ENCODE assay signal across 8 cellular contexts in the genomic region with DNA sequence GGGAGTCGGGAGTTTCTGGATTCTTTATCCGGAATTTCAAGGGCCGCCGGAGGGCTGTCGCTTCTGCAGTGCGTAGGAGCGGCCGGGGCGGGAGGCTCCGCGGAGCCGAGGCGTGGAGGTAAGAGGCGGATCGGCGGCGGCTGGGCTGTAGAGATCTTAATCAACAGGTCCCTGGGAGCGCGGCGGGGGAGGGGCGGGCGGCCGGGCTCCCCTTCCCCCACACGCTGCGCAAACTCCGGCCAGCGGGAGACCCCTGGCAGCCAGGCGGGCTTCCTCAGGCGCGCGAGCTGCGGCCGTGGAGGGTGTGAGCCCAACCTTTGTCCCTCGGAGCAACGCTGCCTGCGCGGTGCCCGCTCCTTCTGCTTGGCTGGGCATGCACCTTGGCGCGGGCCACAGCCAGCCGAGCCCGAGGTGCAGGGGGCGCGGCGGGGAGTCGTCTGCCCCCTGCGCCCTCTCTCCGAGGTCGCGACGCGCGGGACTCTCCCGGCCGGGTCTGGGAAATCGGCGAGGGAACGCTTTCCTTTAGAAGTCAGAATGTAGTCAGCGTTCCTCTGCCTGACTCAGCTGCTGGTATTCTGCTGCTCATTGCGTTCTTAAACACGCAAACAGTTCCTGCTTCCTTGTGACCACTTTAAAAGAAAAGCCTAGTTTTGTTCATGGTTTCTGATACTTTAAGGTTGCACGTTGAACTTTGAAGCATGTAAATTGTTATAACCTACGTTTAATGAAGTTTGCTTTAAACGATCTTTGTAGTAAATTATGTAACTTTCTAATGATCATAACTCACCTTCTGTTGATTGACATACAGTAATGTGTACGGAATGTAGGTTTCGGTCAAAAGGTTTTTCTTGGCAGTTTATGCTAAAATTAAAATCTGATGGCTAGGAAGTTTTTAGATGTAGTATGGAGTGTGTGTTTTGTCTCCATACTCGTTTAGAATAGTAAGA. TPM values are rescaled to one million over a fixed set of nuclear protein-coding genes. Genes with fewer than 3 reads are reported as not detected.
DNase-seq lines count a peak whose midpoint lies in the region; ATAC-seq and TF ChIP-seq lines count a peak whose summit lies in the region.

A gene (plus strand): TSS at position 20 of the 947 bp plus-strand sequence. CDS start 37,736 bp downstream, outside the sequence.

- H3K36me3 ChIP-seq in HAP-1 (replicated peaks) (no peaks in the 10 kb centered on the region), esophagus muscularis mucosa (no peaks in the 10 kb centered on the region)

- intact Hi-C loops in activated CD4-positive, alpha-beta T cell treated with anti-CD3 and anti-CD28 coated beads for 36 hours (cut with DNase I, micrococcal nuclease) = loop anchor here (1.0 to 10.0 kb wide), 12 partner anchors 52 to 1551 kb away; a partner anchor contains a TSS
- intact Hi-C loops in activated B cell treated with CpG ODN at 0.5 μM for 24 hours (cut with micrococcal nuclease) = loop anchor here (1.0 to 5.0 kb wide), 4 partner anchors 119 to 1911 kb away; a partner anchor contains a TSS
- intact Hi-C loops in esophagus muscularis mucosa (cut with DNase I) = no loop called here

- H3K36me3 Mint-ChIP-seq in activated CD4-positive, alpha-beta T cell treated with anti-CD3 and anti-CD28 coated beads for 36 hours (ENCODE audit: low read depth) = no peaks in the 10 kb centered on the region
- no peaks in the 10 kb centered on the region for H3K36me3 Mint-ChIP-seq in activated B cell treated with CpG ODN at 0.5 μM for 24 hours (ENCODE audit: low read depth)

- peak; percentile 63 for ATAC-seq in activated CD4-positive, alpha-beta T cell treated with anti-CD3 and anti-CD28 coated beads for 36 hours
- ATAC-seq in activated B cell treated with CpG ODN at 0.5 μM for 24 hours (ENCODE audit: low read depth) = peak; percentile 53

- H3K27ac Mint-ChIP-seq in activated CD4-positive, alpha-beta T cell treated with anti-CD3 and anti-CD28 coated beads for 36 hours = peak within 1 kb of the TSS; percentile 83
- peak within 1 kb of the TSS; percentile 81 for H3K27ac Mint-ChIP-seq in activated B cell treated with CpG ODN at 0.5 μM for 24 hours

- no peaks in the 10 kb centered on the region for H3K27me3 ChIP-seq in HAP-1 (ENCODE audit: low read depth)
- H3K27me3 ChIP-seq in esophagus muscularis mucosa = no peaks in the 10 kb centered on the region

- no peak for TF ChIP-seq EP300 in esophagus muscularis mucosa (IDR thresholded peaks at IDR 0.05)

- H3K9me3 Mint-ChIP-seq in activated CD4-positive, alpha-beta T cell treated with anti-CD3 and anti-CD28 coated beads for 36 hours (ENCODE audit: low read depth) = no peaks in the 10 kb centered on the region
- no peaks in the 10 kb centered on the region for H3K9me3 Mint-ChIP-seq in activated B cell treated with CpG ODN at 0.5 μM for 24 hours

- in situ Hi-C loops in HAP-1 (cut with MboI; ENCODE audit: low sequenced_read_pairs) = no loop called here

- peak within 1 kb of the TSS; percentile 79 for H3K4me3 Mint-ChIP-seq in activated CD4-positive, alpha-beta T cell treated with anti-CD3 and anti-CD28 coated beads for 36 hours
- peak within 1 kb of the TSS; percentile 93 for H3K4me3 Mint-ChIP-seq in activated B cell treated with CpG ODN at 0.5 μM for 24 hours

- 2% methylated on average over 24 of the region's 67 CpGs for WGBS in esophagus muscularis mucosa

- H3K4me1 ChIP-seq in HAP-1 = peaks cover 11% of the 10 kb centered on the region
- peaks cover 14 to 51% (median 45%) of the 10 kb centered on the region in 4 donors for H3K4me1 ChIP-seq in esophagus muscularis mucosa

- TF ChIP-seq POLR2A in esophagus muscularis mucosa (IDR thresholded peaks at IDR 0.05; ENCODE audit: low read depth) = no peak

- DNase-seq in activated CD4-positive, alpha-beta T cell treated with anti-CD3 and anti-CD28 coated beads for 36 hours = peak; percentile 69
- DNase-seq in activated CD4-positive, alpha-beta T cell treated with anti-CD3 and anti-CD28 coated beads for 1 hour = no peak
- DNase-seq in HAP-1 (ENCODE audit: low spot score in 2 of 2) = peak in 1 of 2 experiments; percentile 65
- DNase-seq in LNCaP clone FGC (ENCODE audit: low read depth) = no peak
- DNase-seq in activated B cell treated with CpG ODN at 0.5 μM for 24 hours = peak; percentile 73
- peak; percentile 92 for DNase-seq in esophagus muscularis mucosa (ENCODE audit: extremely low spot score)
- DNase-seq in mucosa of gallbladder (ENCODE audit: low spot score) = peak; percentile 43
- DNase-seq in substantia nigra (lab: John Stamatoyannopoulos, UW) = peak in 24 of 49 donors; percentile 39 to 87 (median 64)

- H3K27ac ChIP-seq in esophagus muscularis mucosa (replicated peaks in 1 of 4) = peak within 1 kb of the TSS; percentile 98 to 99 (median 99)
- H3K27ac ChIP-seq in substantia nigra (ENCODE audit: low read depth, low read length, poor library complexity, severe bottlenecking) = peak within 1 kb of the TSS; percentile 95

- CTCF ChIA-PET in activated CD4-positive, alpha-beta T cell treated with anti-CD3 and anti-CD28 coated beads for 36 hours (lab: Charles Lee) = interaction anchor here (0.7 to 1.6 kb wide), 7 partner anchors 10 to 118 kb away, joined by 3 to 6 read pairs (median 4); a partner anchor contains a TSS
- CTCF ChIA-PET in activated B cell treated with CpG ODN at 0.5 μM for 24 hours (lab: Charles Lee) = interaction anchor here (1.2 kb wide), 1 partner anchor 330 kb away, joined by 3 read pairs; no protein-coding TSS in a partner anchor

- H3K9me3 ChIP-seq in HAP-1 (no peaks in the 10 kb centered on the region), esophagus muscularis mucosa (no peaks in the 10 kb centered on the region)

- no peak for TF ChIP-seq CTCF in LNCaP clone FGC (IDR thresholded peaks at IDR 0.05; ENCODE audit: control insufficient read depth, extremely low read depth, insufficient read depth)
- TF ChIP-seq CTCF in activated B cell treated with CpG ODN at 0.5 μM for 24 hours (IDR thresholded peaks at IDR 0.05) = no peak
- no peak for TF ChIP-seq CTCF in esophagus muscularis mucosa (IDR thresholded peaks at IDR 0.05)

- H3K4me3 ChIP-seq in HAP-1 = peak within 1 kb of the TSS; percentile 67
- H3K4me3 ChIP-seq in LNCaP clone FGC (ENCODE audit: low read depth, low read length) = peak within 1 kb of the TSS; percentile 87
- peak within 1 kb of the TSS; percentile 81 to 99 (median 91) for H3K4me3 ChIP-seq in esophagus muscularis mucosa

- H3K4me1 Mint-ChIP-seq in activated CD4-positive, alpha-beta T cell treated with anti-CD3 and anti-CD28 coated beads for 36 hours = peaks cover 21% of the 10 kb centered on the region
- peaks cover 16% of the 10 kb centered on the region for H3K4me1 Mint-ChIP-seq in activated B cell treated with CpG ODN at 0.5 μM for 24 hours

- POLR2A ChIA-PET in activated CD4-positive, alpha-beta T cell treated with anti-CD3 and anti-CD28 coated beads for 36 hours (lab: Charles Lee) = interaction anchor here (1.0 kb wide), 1 partner anchor 116 kb away, joined by 6 read pairs; no protein-coding TSS in a partner anchor
- POLR2A ChIA-PET in activated B cell treated with CpG ODN at 0.5 μM for 24 hours (lab: Charles Lee) = interaction anchor here (1.6 kb wide), 1 partner anchor 118 kb away, joined by 5 read pairs; a partner anchor contains a TSS

- peaks cover 8% of the 10 kb centered on the region for H3K27me3 Mint-ChIP-seq in activated CD4-positive, alpha-beta T cell treated with anti-CD3 and anti-CD28 coated beads for 36 hours
- H3K27me3 Mint-ChIP-seq in activated B cell treated with CpG ODN at 0.5 μM for 24 hours = no peaks in the 10 kb centered on the region

RNA-seq across cellular contexts. Expression of the gene that starts here (rescaled TPM):
- 1 to 10 TPM; 5.9 to 6.6 TPM for total RNA-seq in activated CD4-positive, alpha-beta T cell treated with anti-CD3 and anti-CD28 coated beads for 36 hours
- 10.1 and 11.4 TPM in 2 replicates for total RNA-seq in activated B cell treated with CpG ODN at 0.5 μM for 24 hours
- total RNA-seq in esophagus muscularis mucosa = 10 to 100 TPM; 17.6 to 25.4 (median 19.6) TPM
- 31.6 TPM for total RNA-seq in mucosa of gallbladder

Comparison
In these comparisons a context has a peak if more than half of its experiments do, and no peak if none do; other contexts are left out.
1. DNase-seq: peak in activated CD4-positive, alpha-beta T cell treated with anti-CD3 and anti-CD28 coated beads for 36 hours (single experiment), activated B cell treated with CpG ODN at 0.5 μM for 24 hours (single experiment), esophagus muscularis mucosa (single experiment) and mucosa of gallbladder (single experiment); none in activated CD4-positive, alpha-beta T cell treated with anti-CD3 and anti-CD28 coated beads for 1 hour (single experiment) and LNCaP clone FGC (single experiment).
2. Peak in every context shown above with its lines, with median percentiles within 50 percentile points of each other: H3K4me3 ChIP-seq.